Comparison of ENCODE assay signal across 15 cellular contexts in the genomic region with DNA sequence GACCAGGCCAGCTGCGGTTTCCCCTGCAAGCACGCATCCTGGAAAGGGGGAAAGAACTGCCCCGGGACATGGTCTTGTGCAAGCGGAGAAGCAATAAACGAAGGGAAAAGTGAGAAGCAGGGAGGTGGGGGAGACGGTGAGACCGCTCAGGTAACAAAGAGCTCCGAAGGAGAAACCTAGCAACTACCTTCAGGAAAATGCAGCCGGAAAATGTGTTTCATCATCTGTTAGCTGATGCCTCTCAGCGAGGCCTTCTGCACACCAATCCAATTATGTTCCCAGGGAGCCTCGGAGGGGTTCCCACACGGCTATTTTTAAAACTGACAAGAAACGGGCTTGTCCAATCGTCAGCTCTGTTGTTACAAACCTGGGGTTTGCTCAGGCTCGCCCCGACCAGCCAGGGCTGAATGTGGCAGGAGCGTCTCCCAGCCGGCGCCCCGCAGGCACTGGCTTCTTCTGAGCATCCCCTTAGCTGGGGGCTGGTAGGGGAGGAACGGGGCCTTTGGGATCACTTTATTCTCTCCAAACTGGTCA. TPM values are rescaled to one million over a fixed set of nuclear protein-coding genes. Genes with fewer than 3 reads are reported as not detected.
DNase-seq lines count a peak whose midpoint lies in the region; ATAC-seq and TF ChIP-seq lines count a peak whose summit lies in the region.
"Had no signal": no experiment of that assay in that cellular context is flagged by ENCODE, and none has a peak within 500 bp of the region (broad histone marks: within the 10 kb centered on the region; RNA-seq: fewer than 3 reads in every experiment).

No MANE protein-coding gene starts in this region.

- H3K79me2 ChIP-seq in mesendoderm (ENCODE audit: control insufficient read depth, insufficient read depth, low read length): peaks cover 15% of the 10 kb centered on the region

- BruUV-seq in A673 (replicated peaks; lab: Mats Ljungman, UMichigan): no TSS peak

- CTCF ChIA-PET in A673 (lab: Charles Lee): no interaction called here

- no peak overlapping the region for H2AK5ac ChIP-seq in mesendoderm (ENCODE audit: low read length)

- no peak overlapping the region for H4K5ac ChIP-seq in mesendoderm (ENCODE audit: low read length)

- intact Hi-C loops in A673 (cut with micrococcal nuclease; ENCODE audit: unreplicated experiment): no loop called here

- H3K23ac ChIP-seq in mesendoderm (ENCODE audit: low read length): no peak overlapping the region

- peak overlapping the region; percentile 20 for H3K56ac ChIP-seq in mesendoderm (ENCODE audit: low read length)

- peak overlapping the region; percentile 0 for H3K9ac ChIP-seq in mesendoderm (ENCODE audit: low read length)
- H3K9ac ChIP-seq: GM23248 had no signal

- H3K4me3 ChIP-seq in A673 (ENCODE audit: low read depth, low read length, poor library complexity, severe bottlenecking): peak overlapping the region; percentile 70
- H3K4me3 ChIP-seq in mesendoderm (ENCODE audit: low read length): no peak overlapping the region
- H3K4me3 ChIP-seq: GM23248, tibial nerve had no signal

- POLR2A ChIA-PET in A673 (lab: Charles Lee; ENCODE audit: low non-redundant PET): no interaction called here

- no peak overlapping the region for H2BK15ac ChIP-seq in mesendoderm (replicated peaks; ENCODE audit: low read depth)

- H3K36me3 ChIP-seq in A673 (ENCODE audit: insufficient read depth, low read length, poor library complexity, severe bottlenecking) (no peaks in the 10 kb centered on the region), mesendoderm (ENCODE audit: control insufficient read depth, insufficient read depth, low read length) (no peaks in the 10 kb centered on the region)
- H3K36me3 ChIP-seq: tibial nerve had no signal

- DNase-seq in A673 (ENCODE audit: low spot score): peak; percentile 89
- peak; percentile 91 for DNase-seq in NCI-H2107 treated with DMSO at 0.1 percent for 48 hours (lab: John Stamatoyannopoulos, UW; ENCODE audit: unreplicated experiment)
- peak; percentile 55 for DNase-seq in ecto neural progenitor cell (ENCODE audit: low spot score)
- DNase-seq in mesendoderm: peak; percentile 65
- DNase-seq in NCI-H187 (lab: John Stamatoyannopoulos, UW): no peak
- DNase-seq in NCI-H2081 treated with DMSO at 0.1 percent for 48 hours (lab: John Stamatoyannopoulos, UW): no peak
- DNase-seq in HPDE6-E6E7 (ENCODE audit: extremely low spot score): no peak
- DNase-seq: amniotic stem cell, GM23248, NCI-H1930, SIG-M5 had no signal

- H3K9me3 ChIP-seq in A673 (ENCODE audit: low read depth, low read length, poor library complexity, severe bottlenecking): no peaks in the 10 kb centered on the region
- H3K9me3 ChIP-seq: tibial nerve had no signal

- peaks cover 61% of the 10 kb centered on the region for H3K4me1 ChIP-seq in A673 (ENCODE audit: insufficient read depth, low read length, poor library complexity, severe bottlenecking)
- H3K4me1 ChIP-seq in mesendoderm (ENCODE audit: control insufficient read depth, low read depth, low read length): peaks cover 11% of the 10 kb centered on the region

- peak overlapping the region; percentile 90 for H3K27ac ChIP-seq in A673 (ENCODE audit: low read depth, low read length, poor library complexity, severe bottlenecking)
- no peak overlapping the region for H3K27ac ChIP-seq in mesendoderm (ENCODE audit: low read depth, low read length)
- H3K27ac ChIP-seq: GM23248, tibial nerve had no signal

- no peak for TF ChIP-seq CTCF in A673 (conservative IDR thresholded peaks at IDR 0.05; ENCODE audit: low read depth, low read length)

- WGBS in mesendoderm (ENCODE audit: extremely low coverage, insufficient coverage, low lambda C conversion rate): no CpG with 5 or more reads among the region's 21 CpGs

- H3K4ac ChIP-seq in mesendoderm (ENCODE audit: low read depth, low read length): no peak overlapping the region

- H2BK120ac ChIP-seq in mesendoderm (ENCODE audit: low read depth, low read length): no peak overlapping the region

- no peak for ATAC-seq in HG03565 (IDR thresholded peaks at IDR 0.05; ENCODE audit: unreplicated experiment)
- ATAC-seq: sciatic nerve had no signal

- no peak overlapping the region for H2BK5ac ChIP-seq in mesendoderm (ENCODE audit: low read length)

- H3K4me2 ChIP-seq in mesendoderm (ENCODE audit: low read length): no peak overlapping the region

- peaks cover 20% of the 10 kb centered on the region for H3K79me1 ChIP-seq in mesendoderm (ENCODE audit: low read length)

- H3K18ac ChIP-seq in mesendoderm (ENCODE audit: low read length): peak overlapping the region; percentile 1

- peaks cover 3% of the 10 kb centered on the region for H3K27me3 ChIP-seq in A673 (replicated peaks; ENCODE audit: insufficient read depth, low read depth, low read length, poor library complexity)
- peaks cover 3% of the 10 kb centered on the region for H3K27me3 ChIP-seq in mesendoderm (ENCODE audit: insufficient read depth, low read length, poor library complexity)

- H4K8ac ChIP-seq in mesendoderm (ENCODE audit: low read depth, low read length): no peak overlapping the region

RNA-seq across cellular contexts. Expression of a gene that starts 3.4 kb away (rescaled TPM):
- 16.0 and 17.0 TPM in 2 replicates for total RNA-seq in A673 (2021)
- polyA plus RNA-seq in mesendoderm (2013, experiment 1 of 2): 1.7 TPM
- polyA plus RNA-seq in mesendoderm (2013, experiment 2 of 2): 1.7 TPM
- polyA plus RNA-seq: AG04450 had no signal

Comparison
In these comparisons a context has a peak if more than half of its experiments do, and no peak if none do; other contexts are left out.
1. DNase-seq: peak in A673 (single experiment), NCI-H2107 treated with DMSO at 0.1 percent for 48 hours (single experiment), ecto neural progenitor cell (single experiment) and mesendoderm (single experiment); none in NCI-H187 (0 of 2), NCI-H2081 treated with DMSO at 0.1 percent for 48 hours (single experiment) and HPDE6-E6E7 (single experiment).